In the genomic region with DNA sequence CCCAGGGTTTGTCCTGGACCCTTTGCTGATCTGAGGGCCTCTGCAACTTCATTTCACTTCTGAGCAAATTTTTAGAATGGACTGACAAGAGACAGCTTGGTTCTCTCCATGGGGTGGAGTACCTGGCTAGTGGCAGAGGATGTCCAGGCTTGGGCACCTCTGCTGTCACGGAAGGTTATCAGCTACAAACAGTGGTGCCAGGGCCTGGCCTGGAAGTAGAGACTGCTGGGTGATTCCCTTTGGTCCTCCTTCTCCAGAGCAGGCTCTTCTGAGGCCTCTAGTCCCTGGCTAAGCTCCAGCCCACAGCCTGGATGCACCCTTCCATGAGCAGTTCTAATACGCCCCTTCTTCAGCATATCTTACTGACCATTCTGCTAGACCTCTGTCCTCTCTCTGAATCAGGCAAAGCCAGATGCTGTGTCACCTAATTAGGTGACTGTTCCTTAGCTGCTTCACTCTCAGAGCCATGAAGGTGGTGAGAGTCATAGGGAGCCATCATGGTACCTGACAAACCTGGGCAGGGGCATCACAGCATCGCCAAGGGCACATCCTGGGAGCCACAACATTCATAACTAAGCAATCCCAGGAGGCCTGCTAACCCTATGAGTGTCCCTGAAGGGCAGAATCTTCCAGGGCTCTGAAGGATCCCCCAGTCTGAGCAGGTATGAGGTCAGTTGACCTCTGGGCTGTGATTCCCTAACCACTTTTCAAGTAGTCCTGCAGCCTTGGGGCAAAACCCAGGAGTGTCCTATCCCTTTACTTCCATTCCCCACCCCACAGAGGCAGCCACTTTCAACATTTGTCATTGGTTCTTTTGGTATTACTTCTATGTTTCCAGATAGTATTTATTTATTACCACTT, we compare ENCODE assay signal across 2 cellular contexts.
TF ChIP-seq lines count a peak whose summit lies in the region.

No MANE protein-coding gene starts in this region.

TF ChIP-seq in SK-N-SH, 30 proteins besides CTCF, POLR2A, EP300 and RAD21:
- TF ChIP-seq CHD2 (IDR thresholded peaks at IDR 0.05; ENCODE audit: low read length, partially characterized antibody) = no peak
- no peak for TF ChIP-seq YY1 (IDR thresholded peaks at IDR 0.05; ENCODE audit: low read depth)
- TF ChIP-seq NFIC (IDR thresholded peaks at IDR 0.05; ENCODE audit: borderline replicate concordance) = no peak
- TF ChIP-seq IRF3 (IDR thresholded peaks at IDR 0.05; ENCODE audit: low read depth, low read length) = no peak
- TF ChIP-seq RFX5 (IDR thresholded peaks at IDR 0.05; ENCODE audit: low read length) = no peak

TF ChIP-seq in SK-N-SH treated with all-trans-retinoic acid at 6 μM for 48 hours, 23 proteins besides CTCF, POLR2A, EP300 and RAD21:
- TF ChIP-seq, protein P1, sequence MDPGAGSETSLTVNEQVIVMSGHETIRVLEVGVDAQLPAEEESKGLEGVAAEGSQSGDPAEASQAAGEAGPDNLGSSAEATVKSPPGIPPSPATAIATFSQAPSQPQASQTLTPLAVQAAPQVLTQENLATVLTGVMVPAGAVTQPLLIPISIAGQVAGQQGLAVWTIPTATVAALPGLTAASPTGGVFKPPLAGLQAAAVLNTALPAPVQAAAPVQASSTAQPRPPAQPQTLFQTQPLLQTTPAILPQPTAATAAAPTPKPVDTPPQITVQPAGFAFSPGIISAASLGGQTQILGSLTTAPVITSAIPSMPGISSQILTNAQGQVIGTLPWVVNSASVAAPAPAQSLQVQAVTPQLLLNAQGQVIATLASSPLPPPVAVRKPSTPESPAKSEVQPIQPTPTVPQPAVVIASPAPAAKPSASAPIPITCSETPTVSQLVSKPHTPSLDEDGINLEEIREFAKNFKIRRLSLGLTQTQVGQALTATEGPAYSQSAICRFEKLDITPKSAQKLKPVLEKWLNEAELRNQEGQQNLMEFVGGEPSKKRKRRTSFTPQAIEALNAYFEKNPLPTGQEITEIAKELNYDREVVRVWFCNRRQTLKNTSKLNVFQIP (CRISPR knock-in tag; IDR thresholded peaks at IDR 0.05; ENCODE audit: borderline replicate concordance, low read depth) = no peak
- TF ChIP-seq GLIS3 (CRISPR knock-in tag; IDR thresholded peaks at IDR 0.05) (no peak), BACH2 (CRISPR knock-in tag; IDR thresholded peaks at IDR 0.05; ENCODE audit: borderline replicate concordance) (no peak)
TF ChIP-seq in SK-N-SH treated with all-trans-retinoic acid at 6 μM for 48 hours: peak in this region for 0.
